ENCODE assay signal across 17 cellular contexts in genomic region chr17:59292174-59292523, GRCh38. TPM values are rescaled to one million over a fixed set of nuclear protein-coding genes. Genes with fewer than 3 reads are reported as not detected.
DNase-seq lines count a peak whose midpoint lies in the region; ATAC-seq and TF ChIP-seq lines count a peak whose summit lies in the region.
"Had no signal": no experiment of that assay in that cellular context is flagged by ENCODE, and none has a peak within 500 bp of the region (broad histone marks: within the 10 kb centered on the region; RNA-seq: fewer than 3 reads in every experiment).

No MANE protein-coding gene starts in this region.

- peaks cover 0 to 20% (median 0%) of the 10 kb centered on the region in 9 donors for H3K4me1 ChIP-seq in heart right ventricle

- no peak for ATAC-seq in heart right ventricle
- ATAC-seq: GM12878, GM23338, T-cell had no signal

- TF ChIP-seq CTCF in heart right ventricle (IDR thresholded peaks at IDR 0.05) (no peak), brain microvascular endothelial cell (IDR thresholded peaks at IDR 0.05; ENCODE audit: low read depth, low read length, missing control alignments) (no peak)

- 41 to 57% methylated on average over 1 of the region's 1 CpG for WGBS in heart right ventricle, 2 donors

- H3K27me3 ChIP-seq in heart right ventricle (no peaks in the 10 kb centered on the region), brain microvascular endothelial cell (replicated peaks) (no peaks in the 10 kb centered on the region)

- intact Hi-C loops in heart right ventricle (cut with DNase I) = no loop called here

- no peak for TF ChIP-seq EP300 in Ishikawa (IDR thresholded peaks at IDR 0.05; ENCODE audit: borderline replicate concordance)

- no peaks in the 10 kb centered on the region for H3K36me3 ChIP-seq in heart right ventricle
- H3K36me3 ChIP-seq in brain microvascular endothelial cell (replicated peaks) = no peaks in the 10 kb centered on the region

- DNase-seq in Caki2 (ENCODE audit: low read depth) (peak; percentile 21), dermis blood vessel endothelial cell (peak; percentile 60), renal cortical epithelial cell (ENCODE audit: low read depth) (peak; percentile 37), heart right ventricle (no peak), brain microvascular endothelial cell (no peak), islet precursor cell (no peak)
- DNase-seq: CD8-positive, alpha-beta memory T cell; GDM1; NCI-H1092 treated with DMSO at 0.1 percent for 48 hours; NCI-H187 treated with DMSO at 0.1 percent for 48 hours; NCI-H524 treated with DMSO at 0.1 percent for 48 hours; SHP77; SK-N-SH; T-cell had no signal

- no peaks in the 10 kb centered on the region for H3K9me3 ChIP-seq in heart right ventricle
- H3K9me3 ChIP-seq: SK-N-SH had no signal

- H3K27ac ChIP-seq in heart right ventricle = no peak overlapping the region
- H3K27ac ChIP-seq in brain microvascular endothelial cell = no peak overlapping the region

- TF ChIP-seq RAD21 in Ishikawa (IDR thresholded peaks at IDR 0.05; ENCODE audit: low read depth) = no peak

- H3K4me3 ChIP-seq in heart right ventricle (no peak overlapping the region), brain microvascular endothelial cell (ENCODE audit: low read depth, low read length) (no peak overlapping the region)
- H3K4me3 ChIP-seq: GM12878, GM23338 had no signal

- in situ Hi-C loops in Caki2 (cut with HindIII; ENCODE audit: low pct_unique_long_range_greater_than_20kb, low sequenced_read_pairs) (no loop called here), brain microvascular endothelial cell (cut with HindIII; ENCODE audit: low pct_ligation_motif_present, low sequenced_read_pairs) (no loop called here)

TF ChIP-seq in Ishikawa, 13 proteins besides CTCF, POLR2A, EP300 and RAD21:
- no peak for TF ChIP-seq TAF1 (IDR thresholded peaks at IDR 0.05; ENCODE audit: low read depth)
- TF ChIP-seq CEBPB (IDR thresholded peaks at IDR 0.05) = 0 out of 2 replicates have a peak, but pooled peaks have one; percentile 36
- no peak for TF ChIP-seq CREB1 (IDR thresholded peaks at IDR 0.05; ENCODE audit: low read depth)
- TF ChIP-seq, protein P1, sequence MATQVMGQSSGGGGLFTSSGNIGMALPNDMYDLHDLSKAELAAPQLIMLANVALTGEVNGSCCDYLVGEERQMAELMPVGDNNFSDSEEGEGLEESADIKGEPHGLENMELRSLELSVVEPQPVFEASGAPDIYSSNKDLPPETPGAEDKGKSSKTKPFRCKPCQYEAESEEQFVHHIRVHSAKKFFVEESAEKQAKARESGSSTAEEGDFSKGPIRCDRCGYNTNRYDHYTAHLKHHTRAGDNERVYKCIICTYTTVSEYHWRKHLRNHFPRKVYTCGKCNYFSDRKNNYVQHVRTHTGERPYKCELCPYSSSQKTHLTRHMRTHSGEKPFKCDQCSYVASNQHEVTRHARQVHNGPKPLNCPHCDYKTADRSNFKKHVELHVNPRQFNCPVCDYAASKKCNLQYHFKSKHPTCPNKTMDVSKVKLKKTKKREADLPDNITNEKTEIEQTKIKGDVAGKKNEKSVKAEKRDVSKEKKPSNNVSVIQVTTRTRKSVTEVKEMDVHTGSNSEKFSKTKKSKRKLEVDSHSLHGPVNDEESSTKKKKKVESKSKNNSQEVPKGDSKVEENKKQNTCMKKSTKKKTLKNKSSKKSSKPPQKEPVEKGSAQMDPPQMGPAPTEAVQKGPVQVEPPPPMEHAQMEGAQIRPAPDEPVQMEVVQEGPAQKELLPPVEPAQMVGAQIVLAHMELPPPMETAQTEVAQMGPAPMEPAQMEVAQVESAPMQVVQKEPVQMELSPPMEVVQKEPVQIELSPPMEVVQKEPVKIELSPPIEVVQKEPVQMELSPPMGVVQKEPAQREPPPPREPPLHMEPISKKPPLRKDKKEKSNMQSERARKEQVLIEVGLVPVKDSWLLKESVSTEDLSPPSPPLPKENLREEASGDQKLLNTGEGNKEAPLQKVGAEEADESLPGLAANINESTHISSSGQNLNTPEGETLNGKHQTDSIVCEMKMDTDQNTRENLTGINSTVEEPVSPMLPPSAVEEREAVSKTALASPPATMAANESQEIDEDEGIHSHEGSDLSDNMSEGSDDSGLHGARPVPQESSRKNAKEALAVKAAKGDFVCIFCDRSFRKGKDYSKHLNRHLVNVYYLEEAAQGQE (IDR thresholded peaks at IDR 0.05; ENCODE audit: low read depth) = no peak
- TF ChIP-seq NFIC (IDR thresholded peaks at IDR 0.05) = peak; percentile 92
- TF ChIP-seq TEAD4 (IDR thresholded peaks at IDR 0.05) = peak; percentile 64; the same call in 1 of the 2 replicates
- peak; percentile 85 for TF ChIP-seq TCF12 (IDR thresholded peaks at IDR 0.05; ENCODE audit: low read depth)
- no peak; the same call in 1 of the 2 replicates for TF ChIP-seq FOXM1 (IDR thresholded peaks at IDR 0.05; ENCODE audit: borderline replicate concordance, low read depth)
- 0 out of 2 replicates have a peak, but pooled peaks have one; percentile 35 for TF ChIP-seq MAX (IDR thresholded peaks at IDR 0.05)
TF ChIP-seq in Ishikawa: peak in this region for 5.

RNA-seq across cellular contexts. Expression of gene YPEL2, which starts 39.3 kb away (rescaled TPM):
- 0.23 and 3.0 TPM in 2 replicates for total RNA-seq in Caki2 (2014; rRNA removed; shearing (Covaris generic); ENCODE audit: low replicate concordance)
- total RNA-seq in dermis blood vessel endothelial cell (90.8 and 101 TPM in 2 replicates), renal cortical epithelial cell (14.2 and 37.3 TPM in 2 replicates), heart right ventricle (10 to 100 TPM; 12.0 to 57.1 (median 42.0) TPM)
- 10 to 100 TPM in 1 of 2 donors, 1 to 10 TPM in 1; 5.0 to 15.7 TPM for polyA plus RNA-seq in heart right ventricle

Comparison
In these comparisons a context has a peak if more than half of its experiments do, and no peak if none do; other contexts are left out.
1. DNase-seq: peak in Caki2 (single experiment), dermis blood vessel endothelial cell (single experiment) and renal cortical epithelial cell (single experiment); none in heart right ventricle (0 of 2), brain microvascular endothelial cell (single experiment) and islet precursor cell (single experiment).